Comparison of ENCODE assay signal across 16 cellular contexts in genomic region chr7:32068411-32068905, GRCh38. TPM values are rescaled to one million over a fixed set of nuclear protein-coding genes. Genes with fewer than 3 reads are reported as not detected.
DNase-seq lines count a peak whose midpoint lies in the region; ATAC-seq, FAIRE-seq and TF ChIP-seq lines count a peak whose summit lies in the region.
"Had no signal": no experiment of that assay in that cellular context is flagged by ENCODE, and none has a peak within 500 bp of the region (broad histone marks: within the 10 kb centered on the region; RNA-seq: fewer than 3 reads in every experiment).

No MANE protein-coding gene starts in this region.

- peak; percentile 64 for ATAC-seq in GM21619 (IDR thresholded peaks at IDR 0.05; ENCODE audit: unreplicated experiment)
- peak; percentile 67 for ATAC-seq in GM12878
- ATAC-seq in GM18858 (IDR thresholded peaks at IDR 0.05; ENCODE audit: unreplicated experiment) = no peak
- no peak for ATAC-seq in GM19467 (IDR thresholded peaks at IDR 0.05; ENCODE audit: unreplicated experiment)
- ATAC-seq in HG02642 (IDR thresholded peaks at IDR 0.05; ENCODE audit: poor library complexity, unreplicated experiment) = no peak

- H3K79me2 ChIP-seq in GM12878 (ENCODE audit: control insufficient read depth, insufficient read depth, low read length) (no peaks in the 10 kb centered on the region), osteoblast (ENCODE audit: insufficient read depth, low read length) (peaks cover 83% of the 10 kb centered on the region)

- H3K9me3 ChIP-seq in GM12878 (replicated peaks; ENCODE audit: control insufficient read depth, insufficient read depth, low read length) = no peaks in the 10 kb centered on the region
- H3K9me3 ChIP-seq in osteoblast (ENCODE audit: low read depth, low read length) = no peaks in the 10 kb centered on the region
- H3K9me3 ChIP-seq: psoas muscle had no signal

- H2AFZ ChIP-seq in GM12878 (ENCODE audit: control insufficient read depth, low read depth, low read length) (no peak overlapping the region), osteoblast (ENCODE audit: low read length) (no peak overlapping the region)

- TF ChIP-seq CTCF in AG10803 (conservative IDR thresholded peaks at IDR 0.05; ENCODE audit: low read length) (no peak), GM12878 (IDR thresholded peaks at IDR 0.05 in 2 of 3, conservative IDR thresholded peaks at IDR 0.05 in 1 of 3; ENCODE audit: control insufficient read depth in 2 of 3, extremely low read depth in 1 of 3, insufficient read depth in 1 of 3, low read depth in 3 of 3, low read length in 3 of 3) (no peak), osteoblast (IDR thresholded peaks at IDR 0.05; ENCODE audit: extremely low read depth, low read depth, low read length) (no peak)

- H3K4me2 ChIP-seq in GM12878 (ENCODE audit: control insufficient read depth, insufficient read depth) (no peak overlapping the region), osteoblast (ENCODE audit: insufficient read depth, low read length) (peak overlapping the region; percentile 93)

- TF ChIP-seq RAD21 in GM12878 (IDR thresholded peaks at IDR 0.05; ENCODE audit: insufficient read depth, low read depth, low read length) = no peak

- H4K20me1 ChIP-seq in GM12878 (ENCODE audit: control insufficient read depth, insufficient read depth) (no peaks in the 10 kb centered on the region), osteoblast (ENCODE audit: insufficient read depth, low read length) (peaks cover 6% of the 10 kb centered on the region)

- H3K27ac ChIP-seq in GM12878 (ENCODE audit: control insufficient read depth, insufficient read depth) (no peak overlapping the region), osteoblast (ENCODE audit: low read depth, low read length) (peak overlapping the region; percentile 10)
- H3K27ac ChIP-seq: C4-2B, psoas muscle had no signal

- no TSS peak for BruUV-seq in GM12878 (replicated peaks; lab: Mats Ljungman, UMichigan)

- no peak overlapping the region for H3K9ac ChIP-seq in GM12878 (ENCODE audit: control insufficient read depth, insufficient read depth, low read length)

- intact Hi-C loops in GM12878 (cut with micrococcal nuclease; ENCODE audit: unreplicated experiment) = no loop called here

- no peak for TF ChIP-seq EP300 in GM12878 (IDR thresholded peaks at IDR 0.05; ENCODE audit: borderline replicate concordance in 1 of 2, control insufficient read depth in 1 of 2, low read depth in 2 of 2, low read length in 2 of 2)

- POLR2A ChIA-PET in GM12878 (lab: Charles Lee) = no interaction called here

- RAD21 ChIA-PET in GM12878 (lab: Charles Lee; ENCODE audit: unreplicated experiment) = interaction anchor here (0.8 to 1.5 kb wide), 2 partner anchors 9 to 287 kb away, joined by 3 to 4 read pairs; no protein-coding TSS in a partner anchor

- TF ChIP-seq POLR2A in GM12878 (IDR thresholded peaks at IDR 0.05; ENCODE audit: low read depth, low read length) = no peak

- CTCF ChIA-PET in GM12878 (lab: Yijun Ruan, JAX) = interaction anchor here (1.0 to 1.8 kb wide), 3 partner anchors 8 to 17 kb away, joined by 3 to 6 read pairs (median 3); no protein-coding TSS in a partner anchor

- H3K4me3 ChIP-seq in AG10803 (ENCODE audit: low read length) (peak overlapping the region; percentile 67), GM12878 (no peak overlapping the region), osteoblast (ENCODE audit: insufficient read depth, low read length) (peak overlapping the region; percentile 86)
- H3K4me3 ChIP-seq: psoas muscle had no signal

- SMC1A ChIA-PET in GM12878 (lab: Charles Lee; ENCODE audit: uncharacterized antibody, unreplicated experiment) = interaction anchor here (0.7 to 11.5 kb wide), 4 partner anchors 11 to 175 kb away, joined by 3 to 69 read pairs (median 4); no protein-coding TSS in a partner anchor

- WGBS in GM12878 (ENCODE audit: insufficient coverage, insufficient replicate concordance, low lambda C conversion rate, missing lambda C conversion rate) = 30% methylated on average over 6 of the region's 6 CpGs

- no peaks in the 10 kb centered on the region for H3K36me3 ChIP-seq in GM12878 (ENCODE audit: control insufficient read depth in 2 of 2, insufficient read depth in 2 of 2, low read length in 1 of 2)
- H3K36me3 ChIP-seq in osteoblast (ENCODE audit: insufficient read depth, low read length) = peaks cover 8% of the 10 kb centered on the region

- DNase-seq in AG10803 (ENCODE audit: low read depth) = no peak
- no peak for DNase-seq in GM12878 (ENCODE audit: low read depth, low spot score)
- no peak for DNase-seq in osteoblast (ENCODE audit: insufficient read length, low spot score, missing footprints)
- DNase-seq in HUDEP-2 (lab: John Stamatoyannopoulos, UW; ENCODE audit: unreplicated experiment in 76 of 76) = no peak
- DNase-seq: activated CD4-positive, CD25-positive, alpha-beta regulatory T cell; H7; kidney glomerular epithelial cell; NCI-H2171 treated with DMSO at 0.1 percent for 48 hours; NK-92 treated with Interleukin-12 subunit alpha and Interleukin-12 subunit beta, amount 100 ng/mL, for 24 hours; psoas muscle had no signal

- H3K27me3 ChIP-seq in GM12878 (replicated peaks in 1 of 2; ENCODE audit: control insufficient read depth in 2 of 2, insufficient read depth in 2 of 2, low read length in 1 of 2) (peaks cover 3 to 4% of the 10 kb centered on the region in 2 experiments; a peak in 2 of 4 replicates), osteoblast (ENCODE audit: insufficient read depth, low read length) (no peaks in the 10 kb centered on the region)

- in situ Hi-C loops in GM12878 (cut with MboI) = no loop called here

- no peaks in the 10 kb centered on the region for H3K4me1 ChIP-seq in GM12878 (ENCODE audit: control insufficient read depth, insufficient read depth, low read length)
- H3K4me1 ChIP-seq in osteoblast (ENCODE audit: insufficient read depth, low read length) = peaks cover 29% of the 10 kb centered on the region
- H3K4me1 ChIP-seq: psoas muscle had no signal

- FAIRE-seq in GM12878 (lab: Jason Lieb, UNC) = no peak

TF ChIP-seq in GM12878, 131 proteins besides CTCF, POLR2A, EP300 and RAD21:
- no peak for TF ChIP-seq NFIC (IDR thresholded peaks at IDR 0.05; ENCODE audit: low read depth, low read length)

RNA-seq across cellular contexts. Expression of gene PDE1C, which starts 1.7 kb away (rescaled TPM):
- 3.4 and 5.1 TPM in 2 replicates for total RNA-seq in GM12878 (2013; cell fraction: nucleolus; rRNA removed)
- 0.90 and 1.3 TPM in 2 replicates for total RNA-seq in GM12878 (2014; rRNA removed)
- total RNA-seq in GM12878 (2014; rRNA removed; fragmentation: Illumina TruSeq; extraction: Trizol) = 0.76 and 0.78 TPM in 2 replicates
- total RNA-seq in GM12878 (2021) = 2.0 and 2.3 TPM in 2 replicates
- polyA plus RNA-seq in GM12878 (2011; ENCODE audit: low read depth) = 0.05 TPM
- polyA plus RNA-seq in GM12878 (2011; rRNA removed) = 0.67 and 0.82 TPM in 2 replicates
- polyA plus RNA-seq in GM12878 (2011; cell fraction: cytosol; rRNA removed) = 0.45 and 0.69 TPM in 2 replicates
- 1.1 TPM in 2 replicates for polyA plus RNA-seq in GM12878 (2011; cell fraction: nucleus; rRNA removed)
- polyA plus RNA-seq in GM12878 (2012) = 0.11 and 0.25 TPM in 2 replicates
- polyA plus RNA-seq in GM12878 (2014; fragmentation: Illumina TruSeq; extraction: Trizol) = 1.1 and 1.3 TPM in 2 replicates
- under 1 TPM; 0.46 to 0.47 TPM for polyA plus RNA-seq in GM12878 (2014; fragmentation: Nextera tagmentation; extraction: Ambion mirVana)
- polyA plus RNA-seq in GM12878 (2014; rRNA removed) = 0.73 and 0.86 TPM in 2 replicates
- under 1 TPM; 0.29 to 0.46 TPM for polyA plus RNA-seq in GM12878 (2016; fragmentation: Nextera tagmentation; extraction: Ambion mirVana)
- 3.6 and 4.5 TPM in 2 replicates for polyA minus RNA-seq in GM12878 (2011; rRNA and poly(A)+ RNA removed)
- 0.42 and 0.53 TPM in 2 replicates for polyA minus RNA-seq in GM12878 (2011; cell fraction: cytosol; rRNA and poly(A)+ RNA removed)
- polyA minus RNA-seq in GM12878 (2011; cell fraction: nucleus; rRNA and poly(A)+ RNA removed) = 2.8 and 5.4 TPM in 2 replicates
- 143 and 149 TPM in 2 replicates for total RNA-seq in osteoblast
- polyA plus RNA-seq: IgD-negative memory B cell had no signal

Comparison
In these comparisons a context has a peak if more than half of its experiments do, and no peak if none do; other contexts are left out.
1. ATAC-seq: peak in GM21619 (single experiment) and GM12878 (single experiment); none in GM18858 (single experiment), GM19467 (single experiment) and HG02642 (single experiment).
2. RNA of gene PDE1C, which starts 1.7 kb away (total RNA-seq): 143 to 149 TPM in osteoblast; 0.76 to 5.1 TPM in GM12878; every median in the first group is over 10 times any median in the second.